15 cellular contexts compared by ENCODE assay signal in genomic region chr12:109878247-109878625, GRCh38. TPM values are rescaled to one million over a fixed set of nuclear protein-coding genes. Genes with fewer than 3 reads are reported as not detected.
A peak's percentile ranks its signal among the peaks of the same experiment; 100 is the strongest.
DNase-seq lines count a peak whose midpoint lies in the region.
"Had no signal": no experiment of that assay in that cellular context is flagged by ENCODE, and none has a peak within 500 bp of the region (broad histone marks: within the 10 kb centered on the region; RNA-seq: fewer than 3 reads in every experiment).

No MANE protein-coding gene starts in this region.

- H3K27ac Mint-ChIP-seq in activated CD4-positive, alpha-beta T cell treated with anti-CD3 and anti-CD28 coated beads, Interleukin-2, amount 10 ng/mL, durations not matched to agents 7 days and 5 days: no peak overlapping the region
- H3K27ac Mint-ChIP-seq in activated naive CD8-positive, alpha-beta T cell: no peak overlapping the region
- peak overlapping the region; percentile 13 to 99 (median 86) for H3K27ac Mint-ChIP-seq in immature natural killer cell

- POLR2A ChIA-PET in activated CD4-positive, alpha-beta T cell treated with anti-CD3 and anti-CD28 coated beads, Interleukin-2, amount 10 ng/mL, durations not matched to agents 7 days and 5 days (lab: Charles Lee): no interaction called here

- peaks cover 51% of the 10 kb centered on the region for H3K4me1 Mint-ChIP-seq in activated CD4-positive, alpha-beta T cell treated with anti-CD3 and anti-CD28 coated beads, Interleukin-2, amount 10 ng/mL, durations not matched to agents 7 days and 5 days
- peaks cover 57% of the 10 kb centered on the region for H3K4me1 Mint-ChIP-seq in activated naive CD8-positive, alpha-beta T cell (ENCODE audit: low read depth)
- peaks cover 67 to 70% of the 10 kb centered on the region in 2 donors for H3K4me1 Mint-ChIP-seq in immature natural killer cell

- H3K4me3 Mint-ChIP-seq in activated CD4-positive, alpha-beta T cell treated with anti-CD3 and anti-CD28 coated beads, Interleukin-2, amount 10 ng/mL, durations not matched to agents 7 days and 5 days: peak overlapping the region; percentile 86
- H3K4me3 Mint-ChIP-seq in activated naive CD8-positive, alpha-beta T cell: peak overlapping the region; percentile 95
- H3K4me3 Mint-ChIP-seq in immature natural killer cell: peak overlapping the region; percentile 95 to 99 (median 98)

- CTCF ChIA-PET in activated CD4-positive, alpha-beta T cell treated with anti-CD3 and anti-CD28 coated beads, Interleukin-2, amount 10 ng/mL, durations not matched to agents 7 days and 5 days (lab: Charles Lee): interaction anchor here (0.5 to 1.1 kb wide), 3 partner anchors 14 to 553 kb away, joined by 3 to 5 read pairs (median 3); no protein-coding TSS in a partner anchor

- H3K36me3 Mint-ChIP-seq in activated CD4-positive, alpha-beta T cell treated with anti-CD3 and anti-CD28 coated beads, Interleukin-2, amount 10 ng/mL, durations not matched to agents 7 days and 5 days (ENCODE audit: low read depth): no peaks in the 10 kb centered on the region
- H3K36me3 Mint-ChIP-seq in activated naive CD8-positive, alpha-beta T cell: no peaks in the 10 kb centered on the region
- no peaks in the 10 kb centered on the region for H3K36me3 Mint-ChIP-seq in immature natural killer cell

- DNase-seq in activated CD4-positive, alpha-beta T cell treated with anti-CD3 and anti-CD28 coated beads, Interleukin-2, amount 10 ng/mL, durations not matched to agents 7 days and 5 days: no peak
- no peak for DNase-seq in activated CD4-positive, alpha-beta T cell treated with anti-CD3 and anti-CD28 coated beads for 48 hours
- DNase-seq in immature natural killer cell (no peak), substantia nigra (lab: John Stamatoyannopoulos, UW) (peak in 14 of 49 donors; percentile 12 to 68 (median 52)), HT-29 (ENCODE audit: low spot score) (no peak), OCI-M2 (lab: John Stamatoyannopoulos, UW; ENCODE audit: unreplicated experiment) (no peak), Ammon's horn (ENCODE audit: low spot score) (no peak)
- DNase-seq: ACHN; activated gamma-delta T cell; DMS79 treated with DMSO at 0.1 percent for 48 hours; left cardiac atrium; stimulated activated CD4-positive, alpha-beta T cell treated with anti-CD3 and anti-CD28 coated beads, Interleukin-4, amount 100 ng/mL, for 4 hours had no signal

- H3K27ac ChIP-seq in substantia nigra (ENCODE audit: low read depth, low read length, poor library complexity, severe bottlenecking): peak overlapping the region; percentile 83
- H3K27ac ChIP-seq: coronary artery, foreskin keratinocyte had no signal

- H3K27me3 Mint-ChIP-seq in activated CD4-positive, alpha-beta T cell treated with anti-CD3 and anti-CD28 coated beads, Interleukin-2, amount 10 ng/mL, durations not matched to agents 7 days and 5 days: peaks cover 6% of the 10 kb centered on the region
- no peaks in the 10 kb centered on the region for H3K27me3 Mint-ChIP-seq in activated naive CD8-positive, alpha-beta T cell
- peaks cover 0 to 16% (median 6%) of the 10 kb centered on the region in 3 donors for H3K27me3 Mint-ChIP-seq in immature natural killer cell (ENCODE audit: low read depth in 3 of 3)

- no peaks in the 10 kb centered on the region for H3K9me3 Mint-ChIP-seq in activated CD4-positive, alpha-beta T cell treated with anti-CD3 and anti-CD28 coated beads, Interleukin-2, amount 10 ng/mL, durations not matched to agents 7 days and 5 days
- H3K9me3 Mint-ChIP-seq in activated naive CD8-positive, alpha-beta T cell (ENCODE audit: low read depth): no peaks in the 10 kb centered on the region
- peaks cover 0 to 2% (median 0%) of the 10 kb centered on the region in 6 donors for H3K9me3 Mint-ChIP-seq in immature natural killer cell

RNA-seq across cellular contexts. Expression of gene GLTP, which starts 2.1 kb away (rescaled TPM):
- total RNA-seq in activated CD4-positive, alpha-beta T cell treated with anti-CD3 and anti-CD28 coated beads, Interleukin-2, amount 10 ng/mL, durations not matched to agents 7 days and 5 days: 10 to 100 TPM; 17.6 to 20.7 TPM
- polyA plus RNA-seq in immature natural killer cell: 10 to 100 TPM; 64.8 to 95.1 (median 71.9) TPM
- total RNA-seq in HT-29 (2014; rRNA removed; shearing (Covaris generic)): 23.7 and 25.7 TPM in 2 replicates

RNA-seq across cellular contexts. Expression of gene TCHP, which starts 21.8 kb away (rescaled TPM):
- total RNA-seq in activated CD4-positive, alpha-beta T cell treated with anti-CD3 and anti-CD28 coated beads, Interleukin-2, amount 10 ng/mL, durations not matched to agents 7 days and 5 days: 10 to 100 TPM; 27.9 to 36.0 TPM
- polyA plus RNA-seq in immature natural killer cell: 10 to 100 TPM in 1 of 3 donors, 1 to 10 TPM in 2; 2.9 to 22.8 (median 9.1) TPM
- 8.8 and 16.7 TPM in 2 replicates for total RNA-seq in HT-29 (2014; rRNA removed; shearing (Covaris generic))

RNA-seq across cellular contexts. Expression of gene TRPV4, which starts 45.0 kb away (rescaled TPM):
- under 1 TPM in 1 of 2 experiments, not detected in 1; 0.17 TPM for total RNA-seq in activated CD4-positive, alpha-beta T cell treated with anti-CD3 and anti-CD28 coated beads, Interleukin-2, amount 10 ng/mL, durations not matched to agents 7 days and 5 days
- polyA plus RNA-seq in immature natural killer cell: not detected
- total RNA-seq in HT-29 (2014; rRNA removed; shearing (Covaris generic)): 0.05 TPM in 1 of 2 replicates, not detected in the other

Comparison
In these comparisons a context has a peak if more than half of its experiments do, and no peak if none do; other contexts are left out.
1. H3K27ac Mint-ChIP-seq: peak in immature natural killer cell (6 of 6); none in activated CD4-positive, alpha-beta T cell treated with anti-CD3 and anti-CD28 coated beads, Interleukin-2, amount 10 ng/mL, durations not matched to agents 7 days and 5 days (single experiment) and activated naive CD8-positive, alpha-beta T cell (single experiment).
2. Peak in every context shown above with its lines, with median percentiles within 50 percentile points of each other: H3K4me3 Mint-ChIP-seq.